ENCODE assay signal across 1 cellular context in the genomic region with DNA sequence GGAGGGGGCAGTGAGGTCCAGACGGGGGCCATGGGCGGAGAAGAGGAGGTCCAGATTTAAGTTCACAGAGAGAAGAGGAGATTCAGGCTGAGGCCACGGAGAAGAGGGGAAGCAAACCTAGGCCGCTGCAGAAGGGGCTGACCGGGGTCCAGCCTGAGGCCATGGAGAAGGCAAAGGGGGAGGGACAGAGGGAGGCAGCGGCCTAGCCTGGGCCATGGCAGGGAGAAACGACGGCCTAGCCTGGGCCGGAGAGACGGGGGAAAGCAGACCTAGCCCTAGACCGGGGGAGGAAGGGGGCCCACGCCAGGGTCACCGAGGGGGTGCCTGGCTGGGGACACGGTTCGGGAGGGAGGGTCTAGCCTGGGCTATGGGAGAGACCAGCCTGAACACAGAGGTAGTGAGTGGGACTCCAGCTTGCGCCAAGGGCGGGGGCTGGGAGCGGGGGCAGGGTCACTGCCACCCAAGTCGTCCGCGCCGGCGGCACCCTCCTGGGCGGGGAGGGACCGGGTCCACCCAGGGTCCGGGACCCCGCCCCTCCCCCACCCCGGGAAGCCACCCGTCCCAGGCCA.
TF ChIP-seq lines count a peak whose summit lies in the region.

No MANE protein-coding gene starts in this region.

TF ChIP-seq in WTC11, 78 proteins besides CTCF, POLR2A, EP300 and RAD21 (continued from another document):
- TF ChIP-seq, protein P1, sequence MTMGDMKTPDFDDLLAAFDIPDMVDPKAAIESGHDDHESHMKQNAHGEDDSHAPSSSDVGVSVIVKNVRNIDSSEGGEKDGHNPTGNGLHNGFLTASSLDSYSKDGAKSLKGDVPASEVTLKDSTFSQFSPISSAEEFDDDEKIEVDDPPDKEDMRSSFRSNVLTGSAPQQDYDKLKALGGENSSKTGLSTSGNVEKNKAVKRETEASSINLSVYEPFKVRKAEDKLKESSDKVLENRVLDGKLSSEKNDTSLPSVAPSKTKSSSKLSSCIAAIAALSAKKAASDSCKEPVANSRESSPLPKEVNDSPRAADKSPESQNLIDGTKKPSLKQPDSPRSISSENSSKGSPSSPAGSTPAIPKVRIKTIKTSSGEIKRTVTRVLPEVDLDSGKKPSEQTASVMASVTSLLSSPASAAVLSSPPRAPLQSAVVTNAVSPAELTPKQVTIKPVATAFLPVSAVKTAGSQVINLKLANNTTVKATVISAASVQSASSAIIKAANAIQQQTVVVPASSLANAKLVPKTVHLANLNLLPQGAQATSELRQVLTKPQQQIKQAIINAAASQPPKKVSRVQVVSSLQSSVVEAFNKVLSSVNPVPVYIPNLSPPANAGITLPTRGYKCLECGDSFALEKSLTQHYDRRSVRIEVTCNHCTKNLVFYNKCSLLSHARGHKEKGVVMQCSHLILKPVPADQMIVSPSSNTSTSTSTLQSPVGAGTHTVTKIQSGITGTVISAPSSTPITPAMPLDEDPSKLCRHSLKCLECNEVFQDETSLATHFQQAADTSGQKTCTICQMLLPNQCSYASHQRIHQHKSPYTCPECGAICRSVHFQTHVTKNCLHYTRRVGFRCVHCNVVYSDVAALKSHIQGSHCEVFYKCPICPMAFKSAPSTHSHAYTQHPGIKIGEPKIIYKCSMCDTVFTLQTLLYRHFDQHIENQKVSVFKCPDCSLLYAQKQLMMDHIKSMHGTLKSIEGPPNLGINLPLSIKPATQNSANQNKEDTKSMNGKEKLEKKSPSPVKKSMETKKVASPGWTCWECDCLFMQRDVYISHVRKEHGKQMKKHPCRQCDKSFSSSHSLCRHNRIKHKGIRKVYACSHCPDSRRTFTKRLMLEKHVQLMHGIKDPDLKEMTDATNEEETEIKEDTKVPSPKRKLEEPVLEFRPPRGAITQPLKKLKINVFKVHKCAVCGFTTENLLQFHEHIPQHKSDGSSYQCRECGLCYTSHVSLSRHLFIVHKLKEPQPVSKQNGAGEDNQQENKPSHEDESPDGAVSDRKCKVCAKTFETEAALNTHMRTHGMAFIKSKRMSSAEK (CRISPR knock-in tag; IDR thresholded peaks at IDR 0.05; ENCODE audit: borderline replicate concordance), result no peak
- TF ChIP-seq, protein P2, sequence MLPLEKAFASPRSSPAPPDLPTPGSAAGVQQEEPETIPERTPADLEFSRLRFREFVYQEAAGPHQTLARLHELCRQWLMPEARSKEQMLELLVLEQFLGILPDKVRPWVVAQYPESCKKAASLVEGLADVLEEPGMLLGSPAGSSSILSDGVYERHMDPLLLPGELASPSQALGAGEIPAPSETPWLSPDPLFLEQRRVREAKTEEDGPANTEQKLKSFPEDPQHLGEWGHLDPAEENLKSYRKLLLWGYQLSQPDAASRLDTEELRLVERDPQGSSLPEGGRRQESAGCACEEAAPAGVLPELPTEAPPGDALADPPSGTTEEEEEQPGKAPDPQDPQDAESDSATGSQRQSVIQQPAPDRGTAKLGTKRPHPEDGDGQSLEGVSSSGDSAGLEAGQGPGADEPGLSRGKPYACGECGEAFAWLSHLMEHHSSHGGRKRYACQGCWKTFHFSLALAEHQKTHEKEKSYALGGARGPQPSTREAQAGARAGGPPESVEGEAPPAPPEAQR (CRISPR knock-in tag; IDR thresholded peaks at IDR 0.05), result no peak
- TF ChIP-seq JUN (CRISPR knock-in tag; IDR thresholded peaks at IDR 0.05) (no peak), MYBL2 (CRISPR knock-in tag; IDR thresholded peaks at IDR 0.05) (no peak), ESRRA (CRISPR knock-in tag; IDR thresholded peaks at IDR 0.05; ENCODE audit: borderline replicate concordance) (no peak), E2F4 (CRISPR knock-in tag; IDR thresholded peaks at IDR 0.05; ENCODE audit: borderline replicate concordance, low read depth) (no peak), ATF1 (CRISPR knock-in tag; IDR thresholded peaks at IDR 0.05) (no peak), NFYB (CRISPR knock-in tag; conservative IDR thresholded peaks at IDR 0.05; ENCODE audit: low read depth) (no peak), NR2C2 (CRISPR knock-in tag; IDR thresholded peaks at IDR 0.05) (no peak), PRRX2 (CRISPR knock-in tag; IDR thresholded peaks at IDR 0.05) (no peak), RORB (CRISPR knock-in tag; IDR thresholded peaks at IDR 0.05) (no peak), SOX15 (CRISPR knock-in tag; IDR thresholded peaks at IDR 0.05) (no peak), ZNF317 (CRISPR knock-in tag; IDR thresholded peaks at IDR 0.05; ENCODE audit: borderline replicate concordance, low read depth) (0 out of 2 replicates have a peak, but pooled peaks have one; percentile 21), GABPB1 (CRISPR knock-in tag; IDR thresholded peaks at IDR 0.05) (no peak), HMGA2 (CRISPR knock-in tag; IDR thresholded peaks at IDR 0.05) (no peak), FOXK1 (CRISPR knock-in tag; IDR thresholded peaks at IDR 0.05) (no peak), HMGXB4 (CRISPR knock-in tag; IDR thresholded peaks at IDR 0.05) (peak; percentile 32; the same call in 1 of the 2 replicates), SMAD4 (CRISPR knock-in tag; IDR thresholded peaks at IDR 0.05) (no peak), NR3C1 (CRISPR knock-in tag; conservative IDR thresholded peaks at IDR 0.05; ENCODE audit: low read depth) (no peak)
- TF ChIP-seq, protein P3, sequence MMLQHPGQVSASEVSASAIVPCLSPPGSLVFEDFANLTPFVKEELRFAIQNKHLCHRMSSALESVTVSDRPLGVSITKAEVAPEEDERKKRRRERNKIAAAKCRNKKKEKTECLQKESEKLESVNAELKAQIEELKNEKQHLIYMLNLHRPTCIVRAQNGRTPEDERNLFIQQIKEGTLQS (CRISPR knock-in tag; conservative IDR thresholded peaks at IDR 0.05), result no peak
- TF ChIP-seq, protein P4, sequence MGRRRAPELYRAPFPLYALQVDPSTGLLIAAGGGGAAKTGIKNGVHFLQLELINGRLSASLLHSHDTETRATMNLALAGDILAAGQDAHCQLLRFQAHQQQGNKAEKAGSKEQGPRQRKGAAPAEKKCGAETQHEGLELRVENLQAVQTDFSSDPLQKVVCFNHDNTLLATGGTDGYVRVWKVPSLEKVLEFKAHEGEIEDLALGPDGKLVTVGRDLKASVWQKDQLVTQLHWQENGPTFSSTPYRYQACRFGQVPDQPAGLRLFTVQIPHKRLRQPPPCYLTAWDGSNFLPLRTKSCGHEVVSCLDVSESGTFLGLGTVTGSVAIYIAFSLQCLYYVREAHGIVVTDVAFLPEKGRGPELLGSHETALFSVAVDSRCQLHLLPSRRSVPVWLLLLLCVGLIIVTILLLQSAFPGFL (CRISPR knock-in tag; IDR thresholded peaks at IDR 0.05; ENCODE audit: borderline replicate concordance), result no peak
- TF ChIP-seq, protein P5, sequence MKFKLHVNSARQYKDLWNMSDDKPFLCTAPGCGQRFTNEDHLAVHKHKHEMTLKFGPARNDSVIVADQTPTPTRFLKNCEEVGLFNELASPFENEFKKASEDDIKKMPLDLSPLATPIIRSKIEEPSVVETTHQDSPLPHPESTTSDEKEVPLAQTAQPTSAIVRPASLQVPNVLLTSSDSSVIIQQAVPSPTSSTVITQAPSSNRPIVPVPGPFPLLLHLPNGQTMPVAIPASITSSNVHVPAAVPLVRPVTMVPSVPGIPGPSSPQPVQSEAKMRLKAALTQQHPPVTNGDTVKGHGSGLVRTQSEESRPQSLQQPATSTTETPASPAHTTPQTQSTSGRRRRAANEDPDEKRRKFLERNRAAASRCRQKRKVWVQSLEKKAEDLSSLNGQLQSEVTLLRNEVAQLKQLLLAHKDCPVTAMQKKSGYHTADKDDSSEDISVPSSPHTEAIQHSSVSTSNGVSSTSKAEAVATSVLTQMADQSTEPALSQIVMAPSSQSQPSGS (CRISPR knock-in tag; IDR thresholded peaks at IDR 0.05; ENCODE audit: borderline replicate concordance, low read depth), result no peak
- TF ChIP-seq, protein P6, sequence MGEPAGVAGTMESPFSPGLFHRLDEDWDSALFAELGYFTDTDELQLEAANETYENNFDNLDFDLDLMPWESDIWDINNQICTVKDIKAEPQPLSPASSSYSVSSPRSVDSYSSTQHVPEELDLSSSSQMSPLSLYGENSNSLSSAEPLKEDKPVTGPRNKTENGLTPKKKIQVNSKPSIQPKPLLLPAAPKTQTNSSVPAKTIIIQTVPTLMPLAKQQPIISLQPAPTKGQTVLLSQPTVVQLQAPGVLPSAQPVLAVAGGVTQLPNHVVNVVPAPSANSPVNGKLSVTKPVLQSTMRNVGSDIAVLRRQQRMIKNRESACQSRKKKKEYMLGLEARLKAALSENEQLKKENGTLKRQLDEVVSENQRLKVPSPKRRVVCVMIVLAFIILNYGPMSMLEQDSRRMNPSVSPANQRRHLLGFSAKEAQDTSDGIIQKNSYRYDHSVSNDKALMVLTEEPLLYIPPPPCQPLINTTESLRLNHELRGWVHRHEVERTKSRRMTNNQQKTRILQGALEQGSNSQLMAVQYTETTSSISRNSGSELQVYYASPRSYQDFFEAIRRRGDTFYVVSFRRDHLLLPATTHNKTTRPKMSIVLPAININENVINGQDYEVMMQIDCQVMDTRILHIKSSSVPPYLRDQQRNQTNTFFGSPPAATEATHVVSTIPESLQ (CRISPR knock-in tag; IDR thresholded peaks at IDR 0.05), result no peak
TF ChIP-seq in WTC11: peak in this region for 5.
